Comparison of ENCODE assay signal across 10 cellular contexts in genomic region chr3:128714887-128715496, GRCh38. TPM values are rescaled to one million over a fixed set of nuclear protein-coding genes. Genes with fewer than 3 reads are reported as not detected.
DNase-seq lines count a peak whose midpoint lies in the region; ATAC-seq, FAIRE-seq and TF ChIP-seq lines count a peak whose summit lies in the region.
"Had no signal": no experiment of that assay in that cellular context is flagged by ENCODE, and none has a peak within 500 bp of the region (broad histone marks: within the 10 kb centered on the region; RNA-seq: fewer than 3 reads in every experiment).

No MANE protein-coding gene starts in this region.

- no peaks in the 10 kb centered on the region for H3K36me3 Mint-ChIP-seq in activated naive CD4-positive, alpha-beta T cell treated with anti-CD3 and anti-CD28 coated beads, Interleukin-2, amount 50 U/mL, for 72 hours

- DNase-seq in activated T-cell treated with anti-CD3 and anti-CD28 coated beads for 24 hours (ENCODE audit: low read depth) (peak; percentile 10), activated T-cell treated with anti-CD3 and anti-CD28 coated beads for 4 hours (no peak), SIG-M5 (lab: John Stamatoyannopoulos, UW) (peak; percentile 26), H54 (ENCODE audit: insufficient read length, low spot score) (no peak), SHP77 treated with DMSO at 0.1 percent for 48 hours (lab: John Stamatoyannopoulos, UW) (no peak)
- peak; percentile 12 to 68 for DNase-seq in activated naive CD4-positive, alpha-beta T cell treated with anti-CD3 and anti-CD28 coated beads, Interleukin-2, amount 50 U/mL, for 72 hours (ENCODE audit: low spot score in 2 of 2)
- peak; percentile 30 for DNase-seq in stimulated activated CD8-positive, alpha-beta memory T cell treated with anti-CD3 and anti-CD28 coated beads, Interleukin-4, amount 100 ng/mL, for 48 hours
- DNase-seq: endodermal cell, NCI-H1436 treated with DMSO at 0.1 percent for 48 hours had no signal

- peak; percentile 55 to 95 for ATAC-seq in activated naive CD4-positive, alpha-beta T cell treated with anti-CD3 and anti-CD28 coated beads, Interleukin-2, amount 50 U/mL, for 72 hours
- ATAC-seq in GM18870 (IDR thresholded peaks at IDR 0.05; ENCODE audit: unreplicated experiment) = no peak

- FAIRE-seq in H54 (lab: Jason Lieb, UNC) = no peak

- no peak for TF ChIP-seq POLR2A in H54 (IDR thresholded peaks at IDR 0.05; ENCODE audit: low read depth, low read length)

- H3K9me3 Mint-ChIP-seq in activated naive CD4-positive, alpha-beta T cell treated with anti-CD3 and anti-CD28 coated beads, Interleukin-2, amount 50 U/mL, for 72 hours = peaks cover 0 to 4% of the 10 kb centered on the region in 2 donors
- H3K9me3 Mint-ChIP-seq: endodermal cell had no signal

- peak overlapping the region; percentile 58 to 60 for H3K27ac Mint-ChIP-seq in activated naive CD4-positive, alpha-beta T cell treated with anti-CD3 and anti-CD28 coated beads, Interleukin-2, amount 50 U/mL, for 72 hours
- H3K27ac Mint-ChIP-seq: endodermal cell had no signal

RNA-seq across cellular contexts. Expression of gene RAB7A, which starts 11.0 kb away (rescaled TPM):
- 100 to 1,000 TPM; 283 to 314 TPM for total RNA-seq in activated naive CD4-positive, alpha-beta T cell treated with anti-CD3 and anti-CD28 coated beads, Interleukin-2, amount 50 U/mL, for 72 hours

Comparison
In these comparisons a context has a peak if more than half of its experiments do, and no peak if none do; other contexts are left out.
1. DNase-seq: peak in activated T-cell treated with anti-CD3 and anti-CD28 coated beads for 24 hours (single experiment), SIG-M5 (single experiment), activated naive CD4-positive, alpha-beta T cell treated with anti-CD3 and anti-CD28 coated beads, Interleukin-2, amount 50 U/mL, for 72 hours (2 of 2) and stimulated activated CD8-positive, alpha-beta memory T cell treated with anti-CD3 and anti-CD28 coated beads, Interleukin-4, amount 100 ng/mL, for 48 hours (single experiment); none in activated T-cell treated with anti-CD3 and anti-CD28 coated beads for 4 hours (single experiment), H54 (single experiment) and SHP77 treated with DMSO at 0.1 percent for 48 hours (single experiment).